1 cellular context compared by ENCODE assay signal in genomic region chr13:45441633-45442032, GRCh38.
TF ChIP-seq lines count a peak whose summit lies in the region.

No MANE protein-coding gene starts in this region.

TF ChIP-seq in endothelial cell of umbilical vein, 7 proteins besides CTCF, POLR2A, EP300 and RAD21:
- TF ChIP-seq MAX (IDR thresholded peaks at IDR 0.05; ENCODE audit: insufficient read depth, insufficient read length) (no peak), POLR2AphosphoS5 (IDR thresholded peaks at IDR 0.05; ENCODE audit: insufficient read depth, low read depth, low read length) (no peak), FOS (IDR thresholded peaks at IDR 0.05; ENCODE audit: borderline replicate concordance, insufficient read depth, low read length) (no peak), EZH2 (IDR thresholded peaks at IDR 0.05; ENCODE audit: borderline replicate concordance, low read depth, low read length, severe bottlenecking) (no peak), GATA2 (IDR thresholded peaks at IDR 0.05; ENCODE audit: insufficient read depth, insufficient read length, low read depth, low read length) (no peak)
